ENCODE assay signal across 8 cellular contexts in the genomic region with DNA sequence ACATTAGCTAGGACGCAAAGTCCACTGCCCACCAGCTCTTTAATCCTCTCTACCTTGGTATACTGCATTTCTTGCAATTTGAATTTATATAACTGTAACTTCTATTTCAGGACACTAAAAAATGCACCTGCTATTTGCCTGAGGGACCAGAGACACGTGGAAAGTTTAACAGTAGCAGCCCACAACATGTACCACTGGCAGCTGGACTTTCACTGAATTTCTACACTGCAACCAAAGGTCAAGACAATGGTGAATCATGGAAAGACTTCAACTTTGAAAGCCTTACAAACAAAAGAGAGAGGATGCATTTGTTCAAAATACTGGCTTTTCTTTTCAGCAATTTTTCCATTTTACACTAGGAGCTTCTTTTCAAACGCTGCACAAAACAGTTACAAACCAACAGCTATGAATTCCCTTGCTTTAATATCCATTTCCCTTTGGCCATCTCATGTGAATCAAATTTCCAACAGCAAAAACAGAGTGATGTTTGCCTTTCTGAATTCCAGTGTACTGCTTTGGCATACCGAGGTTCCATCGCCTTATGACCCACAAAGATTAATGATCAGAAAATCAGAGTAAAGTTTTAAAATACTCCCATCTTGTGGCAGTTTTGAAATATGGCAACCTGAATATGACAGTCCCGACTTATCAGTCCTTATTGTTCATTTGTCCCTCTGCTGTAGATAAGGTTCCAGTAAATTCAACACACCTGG. TPM values are rescaled to one million over a fixed set of nuclear protein-coding genes. Genes with fewer than 3 reads are reported as not detected.
DNase-seq lines count a peak whose midpoint lies in the region; ATAC-seq, FAIRE-seq and TF ChIP-seq lines count a peak whose summit lies in the region.

No MANE protein-coding gene starts in this region.

- no peak overlapping the region for H3K4me2 ChIP-seq in neural cell (ENCODE audit: low read length)

- TF ChIP-seq POLR2A in erythroblast (IDR thresholded peaks at IDR 0.05; ENCODE audit: low read length) = no peak

- TF ChIP-seq CTCF in AG10803 (conservative IDR thresholded peaks at IDR 0.05; ENCODE audit: low read length) = peak; percentile 61
- peak; percentile 79 for TF ChIP-seq CTCF in neural cell (IDR thresholded peaks at IDR 0.05; ENCODE audit: poor library complexity, severe bottlenecking)

- DNase-seq in AG10803 (ENCODE audit: low read depth) (peak; percentile 68), HTR-8/SVneo (ENCODE audit: insufficient read length, low spot score) (peak; percentile 72), RPMI7951 (ENCODE audit: low read depth) (peak; percentile 49), erythroblast (lab: John Stamatoyannopoulos, UW) (peak; percentile 55 to 59)
- DNase-seq in activated CD4-positive, alpha-beta T cell treated with anti-CD3 and anti-CD28 coated beads for 4 hours = no peak
- no peak for DNase-seq in activated CD4-positive, alpha-beta T cell treated with anti-CD3 and anti-CD28 coated beads, Interleukin-2, amount 50 U/mL, for 48 hours

- H3K27me3 ChIP-seq in neural cell (ENCODE audit: insufficient read depth, low read depth, low read length) = no peaks in the 10 kb centered on the region

- no peak for FAIRE-seq in HTR-8/SVneo (lab: Jason Lieb, UNC)

- no peaks in the 10 kb centered on the region for H3K36me3 ChIP-seq in neural cell (ENCODE audit: insufficient read depth, low read length)

- H3K9me3 ChIP-seq in neural cell (ENCODE audit: low read length) = no peaks in the 10 kb centered on the region

- no peak overlapping the region for H2AFZ ChIP-seq in neural cell (ENCODE audit: low read depth, low read length)

- H3K79me2 ChIP-seq in neural cell (replicated peaks; ENCODE audit: insufficient read depth, low read length) = no peaks in the 10 kb centered on the region

- H3K4me3 ChIP-seq in AG10803 (ENCODE audit: low read length) (no peak overlapping the region), neural cell (ENCODE audit: low read length) (no peak overlapping the region)

- no peak overlapping the region for H3K9ac ChIP-seq in neural cell (ENCODE audit: low read length)

- no peak overlapping the region for H3K27ac ChIP-seq in neural cell (ENCODE audit: low read length)

- no peak for TF ChIP-seq EP300 in neural cell (conservative IDR thresholded peaks at IDR 0.05; ENCODE audit: poor library complexity, severe bottlenecking)

- H4K20me1 ChIP-seq in neural cell (ENCODE audit: insufficient read depth) = no peaks in the 10 kb centered on the region

- TF ChIP-seq RAD21 in neural cell (conservative IDR thresholded peaks at IDR 0.05) = peak; percentile 82

- no peaks in the 10 kb centered on the region for H3F3A ChIP-seq in neural cell (ENCODE audit: insufficient read depth, low read length, poor library complexity, severe bottlenecking)

- ATAC-seq in GM18517 (IDR thresholded peaks at IDR 0.05; ENCODE audit: unreplicated experiment) = peak; percentile 62

- no peaks in the 10 kb centered on the region for H3K9me2 ChIP-seq in neural cell (ENCODE audit: insufficient read depth, low read length)

TF ChIP-seq in neural cell, 6 proteins besides CTCF, POLR2A, EP300 and RAD21:
- TF ChIP-seq EZH2 (IDR thresholded peaks at IDR 0.05; ENCODE audit: borderline replicate concordance, insufficient read depth, low read length, poor library complexity, severe bottlenecking) (no peak), POLR2AphosphoS5 (IDR thresholded peaks at IDR 0.05) (no peak), SMC3 (conservative IDR thresholded peaks at IDR 0.05; ENCODE audit: poor library complexity) (peak; percentile 87), MXI1 (conservative IDR thresholded peaks at IDR 0.05; ENCODE audit: poor library complexity, severe bottlenecking) (no peak)
TF ChIP-seq in neural cell: peak in this region for 1.

RNA-seq across cellular contexts. Expression of a gene that starts 29.9 kb away (rescaled TPM):
- total RNA-seq in RPMI7951 (2014; rRNA removed; shearing (Covaris generic)) = 17.8 and 20.2 TPM in 2 replicates
- 66.0 and 74.2 TPM in 2 replicates for polyA plus RNA-seq in neural cell
- polyA minus RNA-seq in neural cell = 55.8 and 62.0 TPM in 2 replicates

RNA-seq across cellular contexts. Expression of a gene that starts 30.8 kb away (rescaled TPM):
- total RNA-seq in RPMI7951 (2014; rRNA removed; shearing (Covaris generic)) = 1.4 and 2.5 TPM in 2 replicates
- 6.4 and 6.7 TPM in 2 replicates for polyA plus RNA-seq in neural cell
- polyA minus RNA-seq in neural cell = 11.3 and 12.2 TPM in 2 replicates

Comparison
In these comparisons a context has a peak if more than half of its experiments do, and no peak if none do; other contexts are left out.
1. DNase-seq: peak in AG10803 (single experiment), HTR-8/SVneo (single experiment), RPMI7951 (single experiment) and erythroblast (2 of 2); none in activated CD4-positive, alpha-beta T cell treated with anti-CD3 and anti-CD28 coated beads for 4 hours (0 of 2) and activated CD4-positive, alpha-beta T cell treated with anti-CD3 and anti-CD28 coated beads, Interleukin-2, amount 50 U/mL, for 48 hours (0 of 2).